In genomic region chr7:81008901-81009300, GRCh38 we compare ENCODE assay signal across 29 cellular contexts.
"Had no signal": no experiment of that assay in that cellular context is flagged by ENCODE, and none has a peak within 500 bp of the region (broad histone marks: within the 10 kb centered on the region; RNA-seq: fewer than 3 reads in every experiment).

No MANE protein-coding gene starts in this region.

- H3K4me3 ChIP-seq: colonic mucosa, esophagus squamous epithelium, lung, ovary, right lobe of liver, suprapubic skin, transverse colon, upper lobe of right lung, uterus had no signal

- ATAC-seq: left ventricle myocardium superior; naive thymus-derived CD4-positive, alpha-beta T cell; right lobe of liver; stimulated activated naive CD8-positive, alpha-beta T cell treated with anti-CD3 and anti-CD28 coated beads, Interleukin-15, amount 100 ng/mL, for 72 hours; upper lobe of right lung had no signal

- H3K4me1 Mint-ChIP-seq: immature natural killer cell; naive thymus-derived CD4-positive, alpha-beta T cell; stimulated activated naive CD8-positive, alpha-beta T cell treated with anti-CD3 and anti-CD28 coated beads, Interleukin-15, amount 100 ng/mL, for 72 hours had no signal

- H3K4me1 ChIP-seq: colonic mucosa, right lobe of liver, transverse colon, upper lobe of right lung had no signal

- H3K27me3 Mint-ChIP-seq: dendritic cell treated with granulocyte-macrophage colony-stimulating factor and Interleukin-4, amounts not matched to agents 40 ng/mL and 50 ng/mL, for 4 days; naive thymus-derived CD4-positive, alpha-beta T cell; stimulated activated naive CD8-positive, alpha-beta T cell treated with anti-CD3 and anti-CD28 coated beads, Interleukin-15, amount 100 ng/mL, for 72 hours had no signal

- H3K9me3 ChIP-seq: colonic mucosa, esophagus squamous epithelium, ovary, right lobe of liver, suprapubic skin, transverse colon, upper lobe of right lung had no signal

- H3K27me3 ChIP-seq: colonic mucosa, esophagus squamous epithelium, ovary, right lobe of liver, suprapubic skin, transverse colon, upper lobe of right lung, uterus had no signal

- H3K27ac Mint-ChIP-seq: dendritic cell treated with granulocyte-macrophage colony-stimulating factor and Interleukin-4, amounts not matched to agents 40 ng/mL and 50 ng/mL, for 4 days; endodermal cell; immature natural killer cell; naive thymus-derived CD4-positive, alpha-beta T cell; stimulated activated naive CD8-positive, alpha-beta T cell treated with anti-CD3 and anti-CD28 coated beads, Interleukin-15, amount 100 ng/mL, for 72 hours had no signal

- DNase-seq: colonic mucosa; effector CD8-positive, alpha-beta T cell; endodermal cell; erythroblast; esophagus squamous epithelium; hypothalamus; immature natural killer cell; islet precursor cell; left ventricle myocardium superior; mesenchymal stem cell; midbrain; naive thymus-derived CD4-positive, alpha-beta T cell; occipital lobe; ovary; posterior cingulate gyrus; right lobe of liver; small intestine; stimulated activated CD4-positive, alpha-beta T cell treated with anti-CD3 and anti-CD28 coated beads, Interleukin-12 subunit alpha, Interleukin-12 subunit beta, amount 100 ng/mL, for 4 hours; stimulated activated CD4-positive, alpha-beta T cell treated with anti-CD3 and anti-CD28 coated beads, Interleukin-1b, Interleukin-23, amount 100 ng/mL, for 48 hours; stimulated activated CD4-positive, alpha-beta T cell treated with anti-CD3 and anti-CD28 coated beads, Interleukin-4, amount 100 ng/mL, for 1 hour; stimulated activated CD8-positive, alpha-beta memory T cell treated with anti-CD3 and anti-CD28 coated beads, Interleukin-4, amount 100 ng/mL, for 48 hours; stimulated activated naive CD4-positive, alpha-beta T cell; stimulated activated naive CD8-positive, alpha-beta T cell treated with anti-CD3 and anti-CD28 coated beads, Interleukin-15, amount 100 ng/mL, for 72 hours; transverse colon; upper lobe of right lung; uterus had no signal

- H3K27ac ChIP-seq: colonic mucosa, esophagus squamous epithelium, ovary, right lobe of liver, suprapubic skin, transverse colon, upper lobe of right lung, uterus had no signal

- H3K36me3 ChIP-seq: colonic mucosa, esophagus squamous epithelium, ovary, right lobe of liver, suprapubic skin, transverse colon, upper lobe of right lung, uterus had no signal

- H3K4me3 Mint-ChIP-seq: dendritic cell treated with granulocyte-macrophage colony-stimulating factor and Interleukin-4, amounts not matched to agents 40 ng/mL and 50 ng/mL, for 4 days; endodermal cell; immature natural killer cell; naive thymus-derived CD4-positive, alpha-beta T cell; stimulated activated naive CD8-positive, alpha-beta T cell treated with anti-CD3 and anti-CD28 coated beads, Interleukin-15, amount 100 ng/mL, for 72 hours had no signal

- H3K9me3 Mint-ChIP-seq: dendritic cell treated with granulocyte-macrophage colony-stimulating factor and Interleukin-4, amounts not matched to agents 40 ng/mL and 50 ng/mL, for 4 days had no signal
